In the genomic region with DNA sequence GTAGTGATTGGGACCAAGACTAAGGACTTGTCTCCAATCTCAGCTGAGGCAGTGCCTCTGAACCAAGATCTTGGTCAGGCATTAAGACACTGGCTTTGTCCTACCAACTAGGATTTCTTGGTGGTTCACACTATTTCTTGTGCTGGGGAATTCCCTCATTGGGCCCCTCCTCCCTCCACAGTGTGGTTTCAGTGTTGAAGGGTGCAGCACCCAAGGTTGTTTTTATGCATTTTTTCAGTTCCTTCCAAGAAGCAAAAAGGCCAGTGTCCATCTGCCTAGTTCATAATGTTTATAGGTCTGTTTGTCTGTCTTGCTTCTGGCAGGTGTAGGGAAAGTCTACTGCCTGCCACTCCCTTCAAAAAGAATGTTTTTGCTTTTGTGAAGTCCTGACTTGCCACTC, we compare ENCODE assay signal across 8 cellular contexts. TPM values are rescaled to one million over a fixed set of nuclear protein-coding genes. Genes with fewer than 3 reads are reported as not detected.
A peak's percentile ranks its signal among the peaks of the same experiment; 100 is the strongest.
DNase-seq lines count a peak whose midpoint lies in the region; ATAC-seq and TF ChIP-seq lines count a peak whose summit lies in the region.

No MANE protein-coding gene starts in this region.

- no peaks in the 10 kb centered on the region for H3K9me3 ChIP-seq in mammary epithelial cell (replicated peaks; ENCODE audit: insufficient read depth, low read length)

- no peak overlapping the region for H3K9ac ChIP-seq in mammary epithelial cell (ENCODE audit: insufficient read depth, low read length)

- no peaks in the 10 kb centered on the region for H3K4me1 Mint-ChIP-seq in chondrocyte (ENCODE audit: low read depth)

- no peaks in the 10 kb centered on the region for H4K20me1 ChIP-seq in mammary epithelial cell (ENCODE audit: insufficient read depth, low read length)

- H3K36me3 ChIP-seq in mammary epithelial cell (ENCODE audit: insufficient read depth, low read length): peaks cover 9% of the 10 kb centered on the region

- DNase-seq in CD1c-positive myeloid dendritic cell (ENCODE audit: extremely low spot score) (peak; percentile 6), LoVo (ENCODE audit: low spot score) (no peak), chondrocyte (ENCODE audit: low spot score) (no peak), NCI-H187 treated with DMSO at 0.1 percent for 48 hours (lab: John Stamatoyannopoulos, UW) (no peak), mammary epithelial cell (no peak)
- no peak for DNase-seq in activated naive CD4-positive, alpha-beta T cell treated with anti-CD3 and anti-CD28 coated beads, Interleukin-2, amount 50 U/mL, for 72 hours (ENCODE audit: low spot score in 2 of 2)

- TF ChIP-seq CTCF in chondrocyte (IDR thresholded peaks at IDR 0.05) (no peak), mammary epithelial cell (conservative IDR thresholded peaks at IDR 0.05 in 1 of 2, IDR thresholded peaks at IDR 0.05 in 1 of 2; ENCODE audit: extremely low read depth in 1 of 2, insufficient read depth in 1 of 2, low read depth in 1 of 2, low read length in 2 of 2) (no peak)

- in situ Hi-C loops in mammary epithelial cell (cut with MboI; ENCODE audit: low sequenced_read_pairs in 2 of 2): no loop called here

- no TSS peak for BruUV-seq in mammary epithelial cell (replicated peaks; lab: Mats Ljungman, UMichigan)

- ATAC-seq in GM18909 (IDR thresholded peaks at IDR 0.05; ENCODE audit: poor library complexity, unreplicated experiment) (peak; percentile 71), HG03097 (IDR thresholded peaks at IDR 0.05; ENCODE audit: low FRiP score, unreplicated experiment) (peak; percentile 56)
- ATAC-seq in activated naive CD4-positive, alpha-beta T cell treated with anti-CD3 and anti-CD28 coated beads, Interleukin-2, amount 50 U/mL, for 72 hours: peak; percentile 77 to 86

- H2AFZ ChIP-seq in mammary epithelial cell (ENCODE audit: low read depth, low read length): no peak overlapping the region

- H3K27me3 ChIP-seq in mammary epithelial cell (ENCODE audit: insufficient read depth, low read length): no peaks in the 10 kb centered on the region

- dilution Hi-C loops in mammary epithelial cell (cut with HindIII; ENCODE audit: low sequenced_read_pairs): no loop called here

- peaks cover 4% of the 10 kb centered on the region for H3K4me1 ChIP-seq in mammary epithelial cell (ENCODE audit: insufficient read depth, low read length)

- no peak overlapping the region for H3K4me2 ChIP-seq in mammary epithelial cell (ENCODE audit: insufficient read depth, low read depth, low read length)

- no peaks in the 10 kb centered on the region for H3K9me3 Mint-ChIP-seq in activated naive CD4-positive, alpha-beta T cell treated with anti-CD3 and anti-CD28 coated beads, Interleukin-2, amount 50 U/mL, for 72 hours
- no peaks in the 10 kb centered on the region for H3K9me3 Mint-ChIP-seq in chondrocyte (ENCODE audit: low read depth)

- no peaks in the 10 kb centered on the region for H3K27me3 Mint-ChIP-seq in chondrocyte (ENCODE audit: low read depth)

- CTCF ChIA-PET in mammary epithelial cell (lab: Charles Lee; ENCODE audit: low non-redundant PET): no interaction called here

- H3K36me3 Mint-ChIP-seq in activated naive CD4-positive, alpha-beta T cell treated with anti-CD3 and anti-CD28 coated beads, Interleukin-2, amount 50 U/mL, for 72 hours: peaks cover 8 to 17% of the 10 kb centered on the region in 2 donors
- H3K36me3 Mint-ChIP-seq in chondrocyte (ENCODE audit: low read depth): peaks cover 34% of the 10 kb centered on the region

- intact Hi-C loops in mammary epithelial cell (cut with micrococcal nuclease): no loop called here

- no peaks in the 10 kb centered on the region for H3K79me2 ChIP-seq in mammary epithelial cell (ENCODE audit: insufficient read depth, low read length)

- no peak overlapping the region for H3K27ac ChIP-seq in mammary epithelial cell (ENCODE audit: insufficient read depth, low read depth, low read length)

- no peak overlapping the region for H3K4me3 ChIP-seq in mammary epithelial cell (replicated peaks in 1 of 3; ENCODE audit: insufficient read depth in 1 of 3, low read depth in 2 of 3, low read length in 3 of 3)

- no peak overlapping the region for H3K4me3 Mint-ChIP-seq in chondrocyte (ENCODE audit: unreplicated experiment)

- H3K27ac Mint-ChIP-seq in activated naive CD4-positive, alpha-beta T cell treated with anti-CD3 and anti-CD28 coated beads, Interleukin-2, amount 50 U/mL, for 72 hours: peak overlapping the region in 1 of 2 donors; percentile 23
- H3K27ac Mint-ChIP-seq in chondrocyte (ENCODE audit: unreplicated experiment): no peak overlapping the region

RNA-seq across cellular contexts. Expression of a gene that starts 10.6 kb away (rescaled TPM):
- total RNA-seq in activated naive CD4-positive, alpha-beta T cell treated with anti-CD3 and anti-CD28 coated beads, Interleukin-2, amount 50 U/mL, for 72 hours: 1 to 10 TPM; 1.2 to 7.1 TPM
- total RNA-seq in chondrocyte (0.32 to 0.36 TPM in 2 of 3 replicates, not detected in the other), mammary epithelial cell (under 1 TPM in 1 of 2 donors, not detected in 1; 0.92 TPM)
- 0.63 TPM for polyA plus RNA-seq in mammary epithelial cell
- polyA minus RNA-seq in mammary epithelial cell: not detected

RNA-seq across cellular contexts. Expression of a gene that starts 30.5 kb away (rescaled TPM):
- total RNA-seq in activated naive CD4-positive, alpha-beta T cell treated with anti-CD3 and anti-CD28 coated beads, Interleukin-2, amount 50 U/mL, for 72 hours: under 1 TPM; 0.20 to 0.51 TPM
- total RNA-seq in chondrocyte (0.73 to 1.4 TPM (median 1.0 TPM) in 3 replicates), mammary epithelial cell (not detected)
- not detected for polyA plus RNA-seq in mammary epithelial cell
- not detected for polyA minus RNA-seq in mammary epithelial cell
